Comparison of ENCODE assay signal across 2 cellular contexts in genomic region chr10:3173173-3173878, GRCh38.
TF ChIP-seq lines count a peak whose summit lies in the region.

No MANE protein-coding gene starts in this region.

TF ChIP-seq in HEK293, 187 proteins besides CTCF, POLR2A, EP300 and RAD21:
- peak; percentile 55 for TF ChIP-seq PRDM10 (tag by site-specific recombination; IDR thresholded peaks at IDR 0.05)
- TF ChIP-seq ZNF433 (tag by site-specific recombination; IDR thresholded peaks at IDR 0.05; ENCODE audit: low read depth), result no peak
- TF ChIP-seq, protein P1, sequence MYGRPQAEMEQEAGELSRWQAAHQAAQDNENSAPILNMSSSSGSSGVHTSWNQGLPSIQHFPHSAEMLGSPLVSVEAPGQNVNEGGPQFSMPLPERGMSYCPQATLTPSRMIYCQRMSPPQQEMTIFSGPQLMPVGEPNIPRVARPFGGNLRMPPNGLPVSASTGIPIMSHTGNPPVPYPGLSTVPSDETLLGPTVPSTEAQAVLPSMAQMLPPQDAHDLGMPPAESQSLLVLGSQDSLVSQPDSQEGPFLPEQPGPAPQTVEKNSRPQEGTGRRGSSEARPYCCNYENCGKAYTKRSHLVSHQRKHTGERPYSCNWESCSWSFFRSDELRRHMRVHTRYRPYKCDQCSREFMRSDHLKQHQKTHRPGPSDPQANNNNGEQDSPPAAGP (tag by site-specific recombination; IDR thresholded peaks at IDR 0.05), result 0 out of 2 replicates have a peak, but pooled peaks have one; percentile 44
- TF ChIP-seq ZNF341 (tag by site-specific recombination; IDR thresholded peaks at IDR 0.05; ENCODE audit: low read depth), result peak; percentile 54; the same call in 1 of the 2 replicates
- TF ChIP-seq, protein P2, sequence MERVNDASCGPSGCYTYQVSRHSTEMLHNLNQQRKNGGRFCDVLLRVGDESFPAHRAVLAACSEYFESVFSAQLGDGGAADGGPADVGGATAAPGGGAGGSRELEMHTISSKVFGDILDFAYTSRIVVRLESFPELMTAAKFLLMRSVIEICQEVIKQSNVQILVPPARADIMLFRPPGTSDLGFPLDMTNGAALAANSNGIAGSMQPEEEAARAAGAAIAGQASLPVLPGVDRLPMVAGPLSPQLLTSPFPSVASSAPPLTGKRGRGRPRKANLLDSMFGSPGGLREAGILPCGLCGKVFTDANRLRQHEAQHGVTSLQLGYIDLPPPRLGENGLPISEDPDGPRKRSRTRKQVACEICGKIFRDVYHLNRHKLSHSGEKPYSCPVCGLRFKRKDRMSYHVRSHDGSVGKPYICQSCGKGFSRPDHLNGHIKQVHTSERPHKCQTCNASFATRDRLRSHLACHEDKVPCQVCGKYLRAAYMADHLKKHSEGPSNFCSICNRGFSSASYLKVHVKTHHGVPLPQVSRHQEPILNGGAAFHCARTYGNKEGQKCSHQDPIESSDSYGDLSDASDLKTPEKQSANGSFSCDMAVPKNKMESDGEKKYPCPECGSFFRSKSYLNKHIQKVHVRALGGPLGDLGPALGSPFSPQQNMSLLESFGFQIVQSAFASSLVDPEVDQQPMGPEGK (tag by site-specific recombination; IDR thresholded peaks at IDR 0.05), result peak; percentile 71
- 0 out of 2 replicates have a peak, but pooled peaks have one; percentile 27 for TF ChIP-seq EGR2 (tag by site-specific recombination; IDR thresholded peaks at IDR 0.05; ENCODE audit: low read depth)
- TF ChIP-seq KLF8 (tag by site-specific recombination; IDR thresholded peaks at IDR 0.05), result 0 out of 2 replicates have a peak, but pooled peaks have one; percentile 54
- TF ChIP-seq, protein P3, sequence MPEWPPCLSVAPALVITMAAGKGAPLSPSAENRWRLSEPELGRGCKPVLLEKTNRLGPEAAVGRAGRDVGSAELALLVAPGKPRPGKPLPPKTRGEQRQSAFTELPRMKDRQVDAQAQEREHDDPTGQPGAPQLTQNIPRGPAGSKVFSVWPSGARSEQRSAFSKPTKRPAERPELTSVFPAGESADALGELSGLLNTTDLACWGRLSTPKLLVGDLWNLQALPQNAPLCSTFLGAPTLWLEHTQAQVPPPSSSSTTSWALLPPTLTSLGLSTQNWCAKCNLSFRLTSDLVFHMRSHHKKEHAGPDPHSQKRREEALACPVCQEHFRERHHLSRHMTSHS (tag by site-specific recombination; IDR thresholded peaks at IDR 0.05), result no peak
- peak; percentile 36; the same call in 1 of the 2 replicates for TF ChIP-seq KLF7 (tag by site-specific recombination; IDR thresholded peaks at IDR 0.05; ENCODE audit: borderline replicate concordance)
- no peak for TF ChIP-seq ZNF837 (tag by site-specific recombination; IDR thresholded peaks at IDR 0.05)
- peak; percentile 53 for TF ChIP-seq SP2 (tag by site-specific recombination; IDR thresholded peaks at IDR 0.05)
- no peak for TF ChIP-seq ZNF174 (tag by site-specific recombination; IDR thresholded peaks at IDR 0.05)
- 0 out of 2 replicates have a peak, but pooled peaks have one; percentile 25 for TF ChIP-seq ZBTB7A (tag by site-specific recombination; IDR thresholded peaks at IDR 0.05; ENCODE audit: low read depth)
- peak; percentile 51 for TF ChIP-seq ZNF629 (tag by site-specific recombination; IDR thresholded peaks at IDR 0.05)
- peak; percentile 76 for TF ChIP-seq KLF16 (tag by site-specific recombination; IDR thresholded peaks at IDR 0.05)
- TF ChIP-seq SP3 (tag by site-specific recombination; IDR thresholded peaks at IDR 0.05), result peak; percentile 80
- peak; percentile 89 for TF ChIP-seq KLF1 (tag by site-specific recombination; IDR thresholded peaks at IDR 0.05)
- TF ChIP-seq ZNF302 (tag by site-specific recombination; IDR thresholded peaks at IDR 0.05; ENCODE audit: low read depth), result no peak
- TF ChIP-seq ZNF335 (tag by site-specific recombination; conservative IDR thresholded peaks at IDR 0.05), result peak; percentile 44

TF ChIP-seq in GM12878, 131 proteins besides CTCF, POLR2A, EP300 and RAD21 (continued from another document):
- TF ChIP-seq, protein P4, sequence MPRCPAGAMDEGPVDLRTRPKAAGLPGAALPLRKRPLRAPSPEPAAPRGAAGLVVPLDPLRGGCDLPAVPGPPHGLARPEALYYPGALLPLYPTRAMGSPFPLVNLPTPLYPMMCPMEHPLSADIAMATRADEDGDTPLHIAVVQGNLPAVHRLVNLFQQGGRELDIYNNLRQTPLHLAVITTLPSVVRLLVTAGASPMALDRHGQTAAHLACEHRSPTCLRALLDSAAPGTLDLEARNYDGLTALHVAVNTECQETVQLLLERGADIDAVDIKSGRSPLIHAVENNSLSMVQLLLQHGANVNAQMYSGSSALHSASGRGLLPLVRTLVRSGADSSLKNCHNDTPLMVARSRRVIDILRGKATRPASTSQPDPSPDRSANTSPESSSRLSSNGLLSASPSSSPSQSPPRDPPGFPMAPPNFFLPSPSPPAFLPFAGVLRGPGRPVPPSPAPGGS (IDR thresholded peaks at IDR 0.05; ENCODE audit: borderline replicate concordance, insufficient read depth, low read depth, low read length, poor library complexity, severe bottlenecking), result no peak
